8 cellular contexts compared by ENCODE assay signal in the genomic region with DNA sequence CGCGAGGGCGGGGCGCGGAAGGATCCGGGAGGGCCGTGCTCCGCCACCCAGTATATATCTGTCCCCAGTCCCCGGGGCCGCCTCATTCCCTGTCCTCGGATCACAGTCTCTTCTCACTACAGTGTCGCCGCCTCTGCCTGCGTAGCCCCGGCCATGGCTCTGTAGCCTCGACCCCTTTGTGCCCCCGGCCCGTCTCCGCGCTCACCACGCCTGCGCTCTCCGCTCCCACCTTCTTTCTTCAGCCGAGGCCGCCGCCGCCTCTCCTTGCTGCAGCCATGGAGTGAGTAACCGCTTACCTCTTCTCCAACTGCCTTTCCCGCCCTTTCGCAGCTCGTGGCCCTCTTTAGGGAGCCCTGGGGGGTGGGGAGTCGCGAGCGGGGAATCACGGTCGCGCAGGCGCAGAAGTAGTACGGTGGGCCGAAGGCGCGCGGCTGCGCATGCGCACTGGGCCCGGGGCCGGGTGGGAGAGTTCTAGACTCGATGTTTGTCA. TPM values are rescaled to one million over a fixed set of nuclear protein-coding genes. Genes with fewer than 3 reads are reported as not detected.
DNase-seq lines count a peak whose midpoint lies in the region; ATAC-seq and TF ChIP-seq lines count a peak whose summit lies in the region.

A gene with protein sequence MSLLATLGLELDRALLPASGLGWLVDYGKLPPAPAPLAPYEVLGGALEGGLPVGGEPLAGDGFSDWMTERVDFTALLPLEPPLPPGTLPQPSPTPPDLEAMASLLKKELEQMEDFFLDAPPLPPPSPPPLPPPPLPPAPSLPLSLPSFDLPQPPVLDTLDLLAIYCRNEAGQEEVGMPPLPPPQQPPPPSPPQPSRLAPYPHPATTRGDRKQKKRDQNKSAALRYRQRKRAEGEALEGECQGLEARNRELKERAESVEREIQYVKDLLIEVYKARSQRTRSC (plus strand): TSS at position 85 of the 490 bp plus-strand sequence. CDS start 1,646 bp downstream, outside the sequence.
A gene with protein sequence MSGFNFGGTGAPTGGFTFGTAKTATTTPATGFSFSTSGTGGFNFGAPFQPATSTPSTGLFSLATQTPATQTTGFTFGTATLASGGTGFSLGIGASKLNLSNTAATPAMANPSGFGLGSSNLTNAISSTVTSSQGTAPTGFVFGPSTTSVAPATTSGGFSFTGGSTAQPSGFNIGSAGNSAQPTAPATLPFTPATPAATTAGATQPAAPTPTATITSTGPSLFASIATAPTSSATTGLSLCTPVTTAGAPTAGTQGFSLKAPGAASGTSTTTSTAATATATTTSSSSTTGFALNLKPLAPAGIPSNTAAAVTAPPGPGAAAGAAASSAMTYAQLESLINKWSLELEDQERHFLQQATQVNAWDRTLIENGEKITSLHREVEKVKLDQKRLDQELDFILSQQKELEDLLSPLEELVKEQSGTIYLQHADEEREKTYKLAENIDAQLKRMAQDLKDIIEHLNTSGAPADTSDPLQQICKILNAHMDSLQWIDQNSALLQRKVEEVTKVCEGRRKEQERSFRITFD (minus strand): TSS at position 384 of the 490 bp plus-strand sequence. CDS start 19,697 bp downstream, outside the sequence.

- H3K27me3 Mint-ChIP-seq in activated B cell treated with CpG ODN at 0.5 μM for 24 hours, result no peaks in the 10 kb centered on the region

- peaks cover 78% of the 10 kb centered on the region for H3K36me3 Mint-ChIP-seq in activated B cell treated with CpG ODN at 0.5 μM for 24 hours (ENCODE audit: low read depth)

- peak within 1 kb of the TSS; percentile 92 for H3K4me3 Mint-ChIP-seq in activated B cell treated with CpG ODN at 0.5 μM for 24 hours

- DNase-seq in AG04449 (ENCODE audit: low read depth, low spot score) (no peak), NCI-H2196 (lab: John Stamatoyannopoulos, UW; ENCODE audit: unreplicated experiment) (peak; percentile 94), activated B cell treated with CpG ODN at 0.5 μM for 24 hours (peak; percentile 93), cardiac fibroblast (ENCODE audit: low read depth in 2 of 2) (peak; percentile 84 to 89), iris pigment epithelial cell (ENCODE audit: low read depth) (peak; percentile 59)
- peak; percentile 94 for DNase-seq in stimulated activated CD4-positive, alpha-beta T cell treated with anti-CD3 and anti-CD28 coated beads, Interleukin-12 subunit alpha, Interleukin-12 subunit beta, amount 100 ng/mL, for 4 hours

- no peaks in the 10 kb centered on the region for H3K9me3 Mint-ChIP-seq in activated B cell treated with CpG ODN at 0.5 μM for 24 hours

- H3K4me3 ChIP-seq in AG04449 (ENCODE audit: low read depth, low read length) (peak within 1 kb of the TSS; percentile 70), cardiac fibroblast (replicated peaks in 1 of 2; ENCODE audit: low read depth in 2 of 2, low read length in 2 of 2) (peak within 1 kb of the TSS; percentile 97 to 99)

- ATAC-seq in GM18870 (IDR thresholded peaks at IDR 0.05; ENCODE audit: unreplicated experiment) (peak; percentile 41), HG03108 (IDR thresholded peaks at IDR 0.05; ENCODE audit: unreplicated experiment) (peak; percentile 35), activated B cell treated with CpG ODN at 0.5 μM for 24 hours (ENCODE audit: low read depth) (peak; percentile 38)

- H3K27ac Mint-ChIP-seq in activated B cell treated with CpG ODN at 0.5 μM for 24 hours, result peak within 1 kb of the TSS; percentile 89

- TF ChIP-seq CTCF in AG04449 (IDR thresholded peaks at IDR 0.05; ENCODE audit: insufficient read depth, low read length, missing control alignments) (no peak), activated B cell treated with CpG ODN at 0.5 μM for 24 hours (IDR thresholded peaks at IDR 0.05) (no peak), cardiac fibroblast (IDR thresholded peaks at IDR 0.05; ENCODE audit: low read depth, low read length) (no peak)

- POLR2A ChIA-PET in AG04449 (lab: Yijun Ruan, JAX) (interaction anchor here (1.1 to 1.3 kb wide), 2 partner anchors 19 to 52 kb away, joined by 3 to 4 read pairs; a partner anchor contains a TSS), activated B cell treated with CpG ODN at 0.5 μM for 24 hours (lab: Charles Lee) (interaction anchor here (0.5 to 9.5 kb wide), 40 partner anchors 9 to 1818 kb away, joined by 3 to 229 read pairs (median 4); a partner anchor contains a TSS)

- CTCF ChIA-PET in AG04449 (lab: Yijun Ruan, JAX) (interaction anchor here (1.2 to 3.6 kb wide), 3 partner anchors 9 to 74 kb away, joined by 3 to 13 read pairs (median 9); no protein-coding TSS in a partner anchor), activated B cell treated with CpG ODN at 0.5 μM for 24 hours (lab: Charles Lee) (interaction anchor here (1.3 to 2.2 kb wide), 3 partner anchors 10 to 39 kb away, joined by 5 to 15 read pairs (median 6); no protein-coding TSS in a partner anchor)

- intact Hi-C loops in activated B cell treated with CpG ODN at 0.5 μM for 24 hours (cut with micrococcal nuclease), result loop anchor here (1.0 to 2.0 kb wide), 11 partner anchors 18 to 250 kb away; a partner anchor contains a TSS

- peaks cover 55% of the 10 kb centered on the region for H3K4me1 Mint-ChIP-seq in activated B cell treated with CpG ODN at 0.5 μM for 24 hours

RNA-seq across cellular contexts. Expression of the first gene that starts in this region (rescaled TPM):
- total RNA-seq in activated B cell treated with CpG ODN at 0.5 μM for 24 hours, result 198 and 199 TPM in 2 replicates

RNA-seq across cellular contexts. Expression of the second gene that starts in this region (rescaled TPM):
- total RNA-seq in activated B cell treated with CpG ODN at 0.5 μM for 24 hours, result 96.8 and 114 TPM in 2 replicates
